In genomic region chr6:117965763-117966162, GRCh38 we compare ENCODE assay signal across 6 cellular contexts. TPM values are rescaled to one million over a fixed set of nuclear protein-coding genes. Genes with fewer than 3 reads are reported as not detected.
"Had no signal": no experiment of that assay in that cellular context is flagged by ENCODE, and none has a peak within 500 bp of the region (broad histone marks: within the 10 kb centered on the region; RNA-seq: fewer than 3 reads in every experiment).

No MANE protein-coding gene starts in this region.

RNA-seq across cellular contexts. Expression of gene SLC35F1, which starts 58.7 kb away (rescaled TPM):
- total RNA-seq: activated naive CD4-positive, alpha-beta T cell treated with anti-CD3 and anti-CD28 coated beads, Interleukin-2, amount 50 U/mL, for 72 hours; activated naive CD8-positive, alpha-beta T cell treated with anti-CD3 and anti-CD28 coated beads, Interleukin-2, amount 10 ng/mL, durations not matched to agents 7 days and 5 days; activated T-helper 1 cell treated with anti-CD3 and anti-CD28 coated beads, Interleukin-12 subunit alpha, Interleukin-12 subunit beta, Interleukin-2, Interleukin-4 antibody, amounts not matched to agents 30 ng/mL and 10 ng/mL and 1 ng/mL, durations not matched to agents 14 hours and 24 hours and 36 hours; ascending aorta; bronchial epithelial cell; chondrocyte had no signal
